Comparison of ENCODE assay signal across 8 cellular contexts in genomic region chr1:205122489-205122882, GRCh38. TPM values are rescaled to one million over a fixed set of nuclear protein-coding genes. Genes with fewer than 3 reads are reported as not detected.
DNase-seq lines count a peak whose midpoint lies in the region; ATAC-seq, FAIRE-seq and TF ChIP-seq lines count a peak whose summit lies in the region.

No MANE protein-coding gene starts in this region.

- H3K27ac ChIP-seq in lung (ENCODE audit: low read depth in 1 of 2, low read length in 1 of 2) = peak overlapping the region; percentile 90 to 92
- H3K27ac ChIP-seq in aorta (ENCODE audit: low read depth in 1 of 2, low read length in 2 of 2) = peak overlapping the region in 1 of 2 donors; percentile 27

- TF ChIP-seq CTCF in GM06990 (IDR thresholded peaks at IDR 0.05; ENCODE audit: insufficient read depth, low read length, poor library complexity, severe bottlenecking) (no peak), brain (conservative IDR thresholded peaks at IDR 0.05) (peak in 1 of 2 experiments; percentile 51), lung (IDR thresholded peaks at IDR 0.05; ENCODE audit: control extremely low read depth, extremely low read depth) (no peak)

- no peak for FAIRE-seq in GM19239 (lab: Jason Lieb, UNC)

- H3K27me3 ChIP-seq in GM06990 (replicated peaks; ENCODE audit: control insufficient read depth, insufficient read depth, low read length) (no peaks in the 10 kb centered on the region), lung (ENCODE audit: control insufficient read depth, insufficient read depth) (no peaks in the 10 kb centered on the region), aorta (ENCODE audit: control insufficient read depth in 1 of 2, insufficient read depth in 2 of 2, low read length in 1 of 2) (no peaks in the 10 kb centered on the region)

- peak overlapping the region; percentile 94 to 99 (median 98) for H3K4me3 Mint-ChIP-seq in brain

- peaks cover 0 to under 1% (median 0%) of the 10 kb centered on the region in 5 experiments for H3K9me3 Mint-ChIP-seq in brain

- H3K4me3 ChIP-seq in GM06990 (replicated peaks; ENCODE audit: low read depth, low read length) (peak overlapping the region; percentile 100), lung (no peak overlapping the region), aorta (ENCODE audit: low read length in 2 of 2) (peak overlapping the region; percentile 23 to 53)

- no peaks in the 10 kb centered on the region for H3K9me3 ChIP-seq in lung (ENCODE audit: control insufficient read depth in 2 of 2, insufficient read depth in 1 of 2, low read length in 1 of 2)
- no peaks in the 10 kb centered on the region for H3K9me3 ChIP-seq in aorta (ENCODE audit: control insufficient read depth, low read length)

- peak; percentile 14 for ATAC-seq in HG03432 (IDR thresholded peaks at IDR 0.05; ENCODE audit: unreplicated experiment)
- ATAC-seq in lung (ENCODE audit: insufficient read depth, low FRiP score) = no peak
- ATAC-seq in aorta (ENCODE audit: low FRiP score) = no peak
- ATAC-seq in GM19324 (IDR thresholded peaks at IDR 0.05; ENCODE audit: low FRiP score, unreplicated experiment) = no peak

- peaks cover 2 to 23% of the 10 kb centered on the region in 2 donors for H3K4me1 ChIP-seq in lung (ENCODE audit: control insufficient read depth in 2 of 2, insufficient read depth in 2 of 2, low read length in 2 of 2)
- peaks cover 0 to 3% of the 10 kb centered on the region in 2 donors for H3K4me1 ChIP-seq in aorta (ENCODE audit: control insufficient read depth in 1 of 2, insufficient read depth in 2 of 2, low read length in 2 of 2)

- DNase-seq in GM06990 (ENCODE audit: extremely low read depth, insufficient read length) = no peak
- DNase-seq in lung (ENCODE audit: low spot score) = no peak
- no peak for DNase-seq in aorta
- no peak for DNase-seq in NCI-H1694 treated with DMSO at 0.1 percent for 48 hours (lab: John Stamatoyannopoulos, UW)
- DNase-seq in GM19239 (ENCODE audit: insufficient read length, low spot score) = no peak

- intact Hi-C loops in aorta (cut with DNase I) = loop anchor here in 1 of 2 donors (5.0 kb wide), 2 partner anchors 135 to 510 kb away; partner anchors contain the start of gene ELK4

- H3K27ac Mint-ChIP-seq in brain = peak overlapping the region; percentile 99 to 100 (median 100)

- 5 to 22% methylated on average over 9 of the region's 9 CpGs for WGBS in lung, 2 donors
- WGBS in aorta, 2 donors = 27 to 28% methylated on average over 9 of the region's 9 CpGs

- H3K4me1 Mint-ChIP-seq in brain = peaks cover 46% of the 10 kb centered on the region

- H3K36me3 ChIP-seq in GM06990 (ENCODE audit: control insufficient read depth, insufficient read depth, low read length) (no peaks in the 10 kb centered on the region), lung (ENCODE audit: control insufficient read depth in 2 of 2, insufficient read depth in 2 of 2, low read length in 2 of 2) (peaks cover 0 to 3% of the 10 kb centered on the region in 2 donors), aorta (ENCODE audit: control insufficient read depth in 1 of 2, insufficient read depth in 2 of 2, low read length in 1 of 2) (no peaks in the 10 kb centered on the region)

- H3K36me3 Mint-ChIP-seq in brain = peaks cover 12% of the 10 kb centered on the region

- peaks cover 10% of the 10 kb centered on the region for H3K27me3 Mint-ChIP-seq in brain

RNA-seq across cellular contexts. Expression of gene RBBP5, which starts 0.7 kb away (rescaled TPM):
- polyA plus RNA-seq in brain (ENCODE audit: insufficient read depth, low read depth, low replicate concordance) (23.3 TPM), lung (1 to 10 TPM; 5.2 to 7.2 TPM), aorta (1 to 10 TPM; 3.8 to 4.3 TPM)
- total RNA-seq in lung (10 to 100 TPM; 12.1 to 18.0 TPM), aorta (10 to 100 TPM in 1 of 2 donors, 1 to 10 TPM in 1; 9.9 to 15.4 TPM)

RNA-seq across cellular contexts. Expression of gene TMEM81, which starts 38.2 kb away (rescaled TPM):
- polyA plus RNA-seq in brain (ENCODE audit: insufficient read depth, low read depth, low replicate concordance) = 5.9 TPM
- total RNA-seq in lung = 1 to 10 TPM; 1.5 to 2.6 TPM
- 1 to 10 TPM; 1.5 to 2.5 TPM for polyA plus RNA-seq in lung
- total RNA-seq in aorta = 1 to 10 TPM; 3.1 to 4.1 TPM
- 1 to 10 TPM; 1.1 to 2.2 TPM for polyA plus RNA-seq in aorta
